1 cellular context compared by ENCODE assay signal in genomic region chr3:197540961-197541377, GRCh38.
A peak's percentile ranks its signal among the peaks of the same experiment; 100 is the strongest.
TF ChIP-seq lines count a peak whose summit lies in the region.

No MANE protein-coding gene starts in this region.

TF ChIP-seq in WTC11, 78 proteins besides CTCF, POLR2A, EP300 and RAD21 (continued from another document):
- peak; percentile 70; the same call in 1 of the 2 replicates for TF ChIP-seq AFF4 (CRISPR knock-in tag; IDR thresholded peaks at IDR 0.05; ENCODE audit: borderline replicate concordance)
- no peak for TF ChIP-seq NR1H2 (CRISPR knock-in tag; IDR thresholded peaks at IDR 0.05)
- no peak for TF ChIP-seq ZNF396 (CRISPR knock-in tag; IDR thresholded peaks at IDR 0.05; ENCODE audit: borderline replicate concordance)
